Comparison of ENCODE assay signal across 8 cellular contexts in the genomic region with DNA sequence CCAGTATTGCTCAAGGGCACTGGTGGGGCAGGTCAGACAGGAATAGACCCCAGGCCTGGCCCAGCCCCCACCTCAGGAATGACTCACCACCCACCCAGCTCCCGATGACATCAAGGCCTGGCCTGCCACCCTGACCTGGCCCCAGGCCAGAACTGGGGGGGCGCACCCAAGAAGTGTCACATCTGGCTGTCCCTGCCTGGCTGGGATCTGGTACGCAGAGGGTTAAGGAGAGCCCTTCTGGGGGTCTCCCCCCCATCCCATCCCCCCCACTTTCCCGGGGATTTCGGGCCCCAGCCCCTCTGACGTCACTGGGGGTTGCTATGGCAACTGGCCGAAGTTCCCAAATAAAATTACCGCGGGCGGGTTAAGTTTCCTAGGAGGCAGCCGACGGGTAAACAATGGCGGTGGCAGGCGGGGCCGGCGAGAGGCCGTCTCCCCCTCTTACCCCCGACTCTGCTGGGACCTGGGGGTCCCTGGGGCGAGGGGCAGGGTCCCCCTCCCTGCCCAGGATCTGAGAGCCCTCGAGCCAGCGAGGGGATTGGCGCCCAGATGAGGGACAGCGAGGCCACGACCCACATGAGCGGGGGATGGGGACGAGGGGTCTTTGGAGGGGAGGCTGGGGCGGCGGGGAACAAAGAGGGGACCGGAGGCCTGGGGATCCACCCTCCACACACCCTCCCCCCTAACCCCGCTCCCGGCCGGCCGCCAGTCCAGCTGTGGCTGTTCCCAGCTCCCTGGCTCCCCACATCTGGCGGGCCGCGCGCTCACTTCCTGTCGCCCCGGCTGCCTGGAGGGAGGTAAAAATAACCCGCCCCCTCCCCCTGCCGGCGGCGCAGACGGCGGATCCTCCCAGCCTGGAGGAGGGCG. TPM values are rescaled to one million over a fixed set of nuclear protein-coding genes. Genes with fewer than 3 reads are reported as not detected.
A peak's percentile ranks its signal among the peaks of the same experiment; 100 is the strongest.
DNase-seq lines count a peak whose midpoint lies in the region; ATAC-seq and TF ChIP-seq lines count a peak whose summit lies in the region.

No MANE protein-coding gene starts in this region.

- intact Hi-C loops in left colon (cut with DNase I, micrococcal nuclease): no loop called here

- H3K4me3 ChIP-seq in choroid plexus epithelial cell (ENCODE audit: low read depth, low read length): peak overlapping the region; percentile 60

- TF ChIP-seq CTCF in choroid plexus epithelial cell (conservative IDR thresholded peaks at IDR 0.05; ENCODE audit: low read depth, low read length): peak; percentile 27

- peak; percentile 58 to 63 for DNase-seq in NCI-H524 (lab: John Stamatoyannopoulos, UW)
- DNase-seq in NCI-H524 treated with DMSO at 0.1 percent for 48 hours (lab: John Stamatoyannopoulos, UW): no peak
- DNase-seq in NCI-H226: peak; percentile 89
- DNase-seq in activated CD4-positive, alpha-beta T cell treated with anti-CD3 and anti-CD28 coated beads for 1 hour: peak; percentile 86
- peak; percentile 96 for DNase-seq in choroid plexus epithelial cell (ENCODE audit: low read depth)
- peak; percentile 94 for DNase-seq in left colon
- DNase-seq in stimulated activated CD4-positive, alpha-beta T cell treated with anti-CD3 and anti-CD28 coated beads, Interleukin-1b, Interleukin-23, amount 100 ng/mL, for 4 hours (ENCODE audit: low read depth in 2 of 2): peak; percentile 69 to 80

- ATAC-seq in HG03097 (IDR thresholded peaks at IDR 0.05; ENCODE audit: low FRiP score, unreplicated experiment): peak; percentile 32
- ATAC-seq in left colon: peak; percentile 59

RNA-seq across cellular contexts. Expression of a gene that starts 29.7 kb away (rescaled TPM):
- total RNA-seq in left colon: under 1 TPM in 1 of 2 donors, not detected in 1; 0.56 TPM

RNA-seq across cellular contexts. Expression of a gene that starts 52.0 kb away (rescaled TPM):
- 1 to 10 TPM; 3.0 TPM for total RNA-seq in left colon

RNA-seq across cellular contexts. Expression of a gene that starts 58.7 kb away (rescaled TPM):
- total RNA-seq in left colon: 1 to 10 TPM; 7.9 to 9.1 TPM

RNA-seq across cellular contexts. Expression of a gene that starts 58.7 kb away (rescaled TPM):
- total RNA-seq in left colon: 100 to 1,000 TPM in 1 of 2 donors, 10 to 100 TPM in 1; 90.8 to 132 TPM
